Comparison of ENCODE assay signal across 18 cellular contexts in genomic region chr9:96236854-96237545, GRCh38.
"Had no signal": no experiment of that assay in that cellular context is flagged by ENCODE, and none has a peak within 500 bp of the region (broad histone marks: within the 10 kb centered on the region; RNA-seq: fewer than 3 reads in every experiment).

No MANE protein-coding gene starts in this region.

- H3K36me3 Mint-ChIP-seq: activated CD4-positive, alpha-beta memory T cell treated with anti-CD3 and anti-CD28 coated beads for 36 hours; brain; naive thymus-derived CD8-positive, alpha-beta T cell had no signal

- ATAC-seq: naive thymus-derived CD8-positive, alpha-beta T cell; stimulated activated naive CD8-positive, alpha-beta T cell treated with anti-CD3 and anti-CD28 coated beads, Interleukin-15, amount 100 ng/mL, for 72 hours had no signal

- H3K36me3 ChIP-seq: thoracic aorta had no signal

- H3K9me3 ChIP-seq: SK-N-SH, thoracic aorta had no signal

- H3K4me2 ChIP-seq: SK-N-SH had no signal

- H3K4me3 ChIP-seq: dorsolateral prefrontal cortex, thoracic aorta had no signal

- H3K4me1 Mint-ChIP-seq: activated B cell treated with CpG ODN at 0.5 μM for 24 hours had no signal

- H3K27ac ChIP-seq: epithelial cell of prostate, thoracic aorta had no signal

- H3K9me3 Mint-ChIP-seq: activated B cell treated with CpG ODN at 0.5 μM for 24 hours; activated CD4-positive, alpha-beta memory T cell treated with anti-CD3 and anti-CD28 coated beads for 36 hours; activated T-helper 1 cell treated with anti-CD3 and anti-CD28 coated beads, Interleukin-12 subunit alpha, Interleukin-12 subunit beta, Interleukin-2, Interleukin-4 antibody, amounts not matched to agents 30 ng/mL and 10 ng/mL and 1 ng/mL, durations not matched to agents 14 hours and 24 hours and 36 hours; naive thymus-derived CD8-positive, alpha-beta T cell; stimulated activated naive CD8-positive, alpha-beta T cell treated with anti-CD3 and anti-CD28 coated beads, Interleukin-15, amount 100 ng/mL, for 72 hours had no signal

- H3K27ac Mint-ChIP-seq: activated B cell treated with CpG ODN at 0.5 μM for 24 hours; activated CD4-positive, alpha-beta memory T cell treated with anti-CD3 and anti-CD28 coated beads for 36 hours; activated T-helper 1 cell treated with anti-CD3 and anti-CD28 coated beads, Interleukin-12 subunit alpha, Interleukin-12 subunit beta, Interleukin-2, Interleukin-4 antibody, amounts not matched to agents 30 ng/mL and 10 ng/mL and 1 ng/mL, durations not matched to agents 14 hours and 24 hours and 36 hours; naive thymus-derived CD8-positive, alpha-beta T cell; stimulated activated naive CD8-positive, alpha-beta T cell treated with anti-CD3 and anti-CD28 coated beads, Interleukin-15, amount 100 ng/mL, for 72 hours had no signal

- DNase-seq: activated B cell treated with CpG ODN at 0.5 μM for 24 hours; activated CD4-positive, alpha-beta memory T cell treated with anti-CD3 and anti-CD28 coated beads for 36 hours; activated CD4-positive, alpha-beta T cell treated with anti-CD3 and anti-CD28 coated beads for 4 hours; activated naive CD4-positive, alpha-beta T cell treated with Interleukin-2 at 50 U/mL for 16 hours; activated T-cell treated with anti-CD3 and anti-CD28 coated beads for 4 hours; central memory CD4-positive, alpha-beta T cell; dorsolateral prefrontal cortex; foreskin fibroblast; mesenchymal stem cell; naive thymus-derived CD8-positive, alpha-beta T cell; SK-N-SH; stimulated activated CD4-positive, alpha-beta T cell treated with anti-CD3 and anti-CD28 coated beads, Interleukin-15, amount 100 ng/mL, for 24 hours; stimulated activated CD4-positive, alpha-beta T cell treated with anti-CD3 and anti-CD28 coated beads, Interleukin-4, amount 100 ng/mL, for 1 hour; stimulated activated naive CD8-positive, alpha-beta T cell treated with anti-CD3 and anti-CD28 coated beads, Interleukin-15, amount 100 ng/mL, for 72 hours had no signal

- H3K9ac ChIP-seq: SK-N-SH had no signal

- H3K4me3 Mint-ChIP-seq: activated B cell treated with CpG ODN at 0.5 μM for 24 hours; activated CD4-positive, alpha-beta memory T cell treated with anti-CD3 and anti-CD28 coated beads for 36 hours; activated T-helper 1 cell treated with anti-CD3 and anti-CD28 coated beads, Interleukin-12 subunit alpha, Interleukin-12 subunit beta, Interleukin-2, Interleukin-4 antibody, amounts not matched to agents 30 ng/mL and 10 ng/mL and 1 ng/mL, durations not matched to agents 14 hours and 24 hours and 36 hours; brain; naive thymus-derived CD8-positive, alpha-beta T cell; stimulated activated naive CD8-positive, alpha-beta T cell treated with anti-CD3 and anti-CD28 coated beads, Interleukin-15, amount 100 ng/mL, for 72 hours had no signal
